In genomic region chr5:147397616-147398015, GRCh38 we compare ENCODE assay signal across 17 cellular contexts.
A peak's percentile ranks its signal among the peaks of the same experiment; 100 is the strongest.
DNase-seq lines count a peak whose midpoint lies in the region; ATAC-seq, FAIRE-seq and TF ChIP-seq lines count a peak whose summit lies in the region.
"Had no signal": no experiment of that assay in that cellular context is flagged by ENCODE, and none has a peak within 500 bp of the region (broad histone marks: within the 10 kb centered on the region; RNA-seq: fewer than 3 reads in every experiment).

No MANE protein-coding gene starts in this region.

- WGBS in A549 (ENCODE audit: missing lambda C conversion rate) = 76% methylated on average over 11 of the region's 11 CpGs

- H3K9me3 ChIP-seq in A549 = no peaks in the 10 kb centered on the region
- H3K9me3 ChIP-seq: adrenal gland had no signal

- DNase-seq in A549 (ENCODE audit: low read depth in 1 of 2, low spot score in 1 of 2) (peak in 1 of 2 experiments; percentile 23), NAMALWA (ENCODE audit: low spot score) (peak; percentile 17), choroid plexus epithelial cell (ENCODE audit: low read depth) (no peak), T1000 (lab: John Stamatoyannopoulos, UW) (no peak)
- DNase-seq in stimulated activated naive CD4-positive, alpha-beta T cell (lab: John Stamatoyannopoulos, UW) = no peak
- DNase-seq: activated CD8-positive, alpha-beta memory T cell treated with anti-CD3 and anti-CD28 coated beads for 24 hours; adrenal gland; NCI-H446 treated with DMSO at 0.1 percent for 48 hours; nephron progenitor cell; PC-9 had no signal

- H3K4me2 ChIP-seq in A549 = no peak overlapping the region
- H3K4me2 ChIP-seq: KMS-11, PC-9 had no signal

- no peak for TF ChIP-seq RAD21 in A549 (conservative IDR thresholded peaks at IDR 0.05 in 1 of 2, IDR thresholded peaks at IDR 0.05 in 1 of 2)

- no peak overlapping the region for H3K27ac ChIP-seq in A549
- H3K27ac ChIP-seq: adrenal gland, KMS-11, PC-9 had no signal

- ATAC-seq in A549 (peak; percentile 24 to 77; a peak in 3 of 6 replicates), GM19023 (IDR thresholded peaks at IDR 0.05; ENCODE audit: unreplicated experiment) (no peak), GM18520 (IDR thresholded peaks at IDR 0.05; ENCODE audit: unreplicated experiment) (no peak)
- ATAC-seq: activated T-helper 17 cell treated with anti-CD3 and anti-CD28 coated beads, Interleukin-2, amount 50 U/mL, for 72 hours had no signal

- TF ChIP-seq EP300 in A549 (IDR thresholded peaks at IDR 0.05) = no peak

- TF ChIP-seq POLR2A in A549 (IDR thresholded peaks at IDR 0.05; ENCODE audit: low read length) = no peak

- no peaks in the 10 kb centered on the region for H3K4me1 ChIP-seq in A549

- TF ChIP-seq CTCF in A549 (IDR thresholded peaks at IDR 0.05) = no peak
- peak; percentile 23; the same call in 1 of the 2 replicates for TF ChIP-seq CTCF in GM12875 (IDR thresholded peaks at IDR 0.05; ENCODE audit: borderline replicate concordance, insufficient read depth, low read depth, low read length)
- peak; percentile 15 for TF ChIP-seq CTCF in choroid plexus epithelial cell (conservative IDR thresholded peaks at IDR 0.05; ENCODE audit: low read depth, low read length)

- no peak overlapping the region for H3K4me3 ChIP-seq in A549
- H3K4me3 ChIP-seq in GM12875 (ENCODE audit: low read depth, low read length) = no peak overlapping the region
- no peak overlapping the region for H3K4me3 ChIP-seq in choroid plexus epithelial cell (ENCODE audit: low read depth, low read length)
- H3K4me3 ChIP-seq: adrenal gland, PC-9 had no signal

- FAIRE-seq in A549 (lab: Jason Lieb, UNC) = no peak
- FAIRE-seq: endothelial cell of umbilical vein, H54 had no signal

- POLR2A ChIA-PET in A549 (lab: Yijun Ruan, JAX) = no interaction called here

- CTCF ChIA-PET in A549 (lab: Yijun Ruan, JAX) = interaction anchor here (1.4 to 1.7 kb wide), 3 partner anchors 9 to 181 kb away, joined by 3 to 5 read pairs (median 3); no protein-coding TSS in a partner anchor

TF ChIP-seq in A549, 52 proteins besides CTCF, POLR2A, EP300 and RAD21:
- TF ChIP-seq HDAC2 (IDR thresholded peaks at IDR 0.05) = no peak
- no peak for TF ChIP-seq MAFK (IDR thresholded peaks at IDR 0.05; ENCODE audit: partially characterized antibody)
- TF ChIP-seq REST (IDR thresholded peaks at IDR 0.05) = no peak
- no peak for TF ChIP-seq JUNB (IDR thresholded peaks at IDR 0.05)
- no peak for TF ChIP-seq MAZ (IDR thresholded peaks at IDR 0.05; ENCODE audit: borderline replicate concordance, low read depth, low read length)
- no peak for TF ChIP-seq CBX8 (IDR thresholded peaks at IDR 0.05)
- TF ChIP-seq CBX2 (IDR thresholded peaks at IDR 0.05; ENCODE audit: borderline replicate concordance, low read depth) = no peak
- no peak for TF ChIP-seq GATA3 (IDR thresholded peaks at IDR 0.05; ENCODE audit: borderline replicate concordance)
- no peak for TF ChIP-seq USF2 (IDR thresholded peaks at IDR 0.05)
- TF ChIP-seq MYC (IDR thresholded peaks at IDR 0.05; ENCODE audit: borderline replicate concordance, low read length) = no peak
- no peak for TF ChIP-seq NR3C1 (IDR thresholded peaks at IDR 0.05)
- no peak for TF ChIP-seq PBX3 (IDR thresholded peaks at IDR 0.05)

Comparison
In these comparisons a context has a peak if more than half of its experiments do, and no peak if none do; other contexts are left out.
1. ATAC-seq: peak in A549 (2 of 2); none in GM19023 (single experiment) and GM18520 (single experiment).